ENCODE assay signal across 8 cellular contexts in genomic region chr3:139353920-139354556, GRCh38. TPM values are rescaled to one million over a fixed set of nuclear protein-coding genes. Genes with fewer than 3 reads are reported as not detected.
A peak's percentile ranks its signal among the peaks of the same experiment; 100 is the strongest.
DNase-seq lines count a peak whose midpoint lies in the region; ATAC-seq and TF ChIP-seq lines count a peak whose summit lies in the region.

No MANE protein-coding gene starts in this region.

- WGBS in right lobe of liver (ENCODE audit: insufficient coverage, low coverage, low lambda C conversion rate, missing lambda C conversion rate): 54% methylated on average over 3 of the region's 3 CpGs

- H3K9me3 ChIP-seq in right lobe of liver: no peaks in the 10 kb centered on the region

- peak; percentile 4 for DNase-seq in AG09319 (ENCODE audit: extremely low read depth, low read depth)
- peak; percentile 45 for DNase-seq in NCI-H524 treated with DMSO at 0.1 percent for 48 hours (lab: John Stamatoyannopoulos, UW)
- peak; percentile 71 to 75 for DNase-seq in cardiac fibroblast (ENCODE audit: low read depth in 2 of 2)
- DNase-seq in right lobe of liver: no peak
- DNase-seq in stimulated activated naive CD4-positive, alpha-beta T cell (lab: John Stamatoyannopoulos, UW): no peak
- no peak for DNase-seq in effector CD4-positive, alpha-beta T cell
- DNase-seq in omental fat pad (ENCODE audit: low spot score): no peak

- peaks cover 12 to 96% (median 44%) of the 10 kb centered on the region in 4 donors for H3K36me3 ChIP-seq in right lobe of liver

- H3K4me1 ChIP-seq in right lobe of liver: no peaks in the 10 kb centered on the region

- intact Hi-C loops in right lobe of liver (cut with DNase I): no loop called here

- H3K27ac ChIP-seq in right lobe of liver: no peak overlapping the region

- peak; percentile 83 for TF ChIP-seq CTCF in AG09319 (IDR thresholded peaks at IDR 0.05; ENCODE audit: low read depth, low read length)
- TF ChIP-seq CTCF in cardiac fibroblast (IDR thresholded peaks at IDR 0.05; ENCODE audit: low read depth, low read length): peak; percentile 84
- TF ChIP-seq CTCF in right lobe of liver (IDR thresholded peaks at IDR 0.05): peak; percentile 54 to 79 (median 68)
- TF ChIP-seq CTCF in omental fat pad (IDR thresholded peaks at IDR 0.05): no peak

- ATAC-seq in GM21737 (IDR thresholded peaks at IDR 0.05; ENCODE audit: unreplicated experiment) (peak; percentile 49), right lobe of liver (peak; percentile 87 to 93 (median 90)), omental fat pad (ENCODE audit: low FRiP score) (no peak)

- H3K27me3 ChIP-seq in right lobe of liver: no peaks in the 10 kb centered on the region

- H3K4me3 ChIP-seq in cardiac fibroblast (replicated peaks in 1 of 2; ENCODE audit: low read depth in 2 of 2, low read length in 2 of 2) (no peak overlapping the region), right lobe of liver (no peak overlapping the region)

- no peak for TF ChIP-seq POLR2A in right lobe of liver (IDR thresholded peaks at IDR 0.05)

RNA-seq across cellular contexts. Expression of gene MRPS22, which starts 10.2 kb away (rescaled TPM):
- total RNA-seq in right lobe of liver (10 to 100 TPM; 29.6 to 66.5 (median 34.8) TPM), omental fat pad (10 to 100 TPM; 34.8 to 52.2 (median 40.7) TPM)

RNA-seq across cellular contexts. Expression of gene COPB2, which starts 35.4 kb away (rescaled TPM):
- total RNA-seq in right lobe of liver: 10 to 100 TPM; 59.4 to 81.9 (median 66.2) TPM
- total RNA-seq in omental fat pad: 10 to 100 TPM; 77.1 to 97.6 (median 91.1) TPM

Comparison
In these comparisons a context has a peak if more than half of its experiments do, and no peak if none do; other contexts are left out.
1. DNase-seq: peak in AG09319 (single experiment), NCI-H524 treated with DMSO at 0.1 percent for 48 hours (single experiment) and cardiac fibroblast (2 of 2); none in right lobe of liver (0 of 3), stimulated activated naive CD4-positive, alpha-beta T cell (0 of 6), effector CD4-positive, alpha-beta T cell (single experiment) and omental fat pad (single experiment).
2. CTCF ChIP-seq: peak in AG09319 (single experiment), cardiac fibroblast (single experiment) and right lobe of liver (4 of 4); none in omental fat pad (0 of 3).